Comparison of ENCODE assay signal across 8 cellular contexts in genomic region chr3:51983578-51984268, GRCh38. TPM values are rescaled to one million over a fixed set of nuclear protein-coding genes. Genes with fewer than 3 reads are reported as not detected.
DNase-seq lines count a peak whose midpoint lies in the region; ATAC-seq and TF ChIP-seq lines count a peak whose summit lies in the region.

No MANE protein-coding gene starts in this region.

- DNase-seq in GM12865 (ENCODE audit: low read depth): no peak
- no peak for DNase-seq in foreskin fibroblast
- peak; percentile 13 for DNase-seq in renal cortical epithelial cell (ENCODE audit: low read depth)
- no peak for DNase-seq in effector CD8-positive, alpha-beta T cell (lab: John Stamatoyannopoulos, UW)

- peak overlapping the region; percentile 97 for H3K27ac ChIP-seq in VCaP

- H3K4me3 ChIP-seq in GM12865 (ENCODE audit: low read depth, low read length): peak overlapping the region; percentile 98
- H3K4me3 ChIP-seq in foreskin fibroblast (ENCODE audit: low read depth in 1 of 2, low read length in 2 of 2): peak overlapping the region; percentile 51 to 67

- ATAC-seq in HG03354 (IDR thresholded peaks at IDR 0.05; ENCODE audit: poor library complexity, severe bottlenecking, unreplicated experiment): no peak
- no peak for ATAC-seq in HG03520 (IDR thresholded peaks at IDR 0.05; ENCODE audit: unreplicated experiment)
- no peak for ATAC-seq in HG03457 (IDR thresholded peaks at IDR 0.05; ENCODE audit: unreplicated experiment)

- TF ChIP-seq CTCF in GM12865 (IDR thresholded peaks at IDR 0.05; ENCODE audit: insufficient read depth, low read depth, low read length, missing control alignments) (no peak), VCaP (conservative IDR thresholded peaks at IDR 0.05) (no peak), foreskin fibroblast (IDR thresholded peaks at IDR 0.05; ENCODE audit: low read depth, low read length) (no peak)

RNA-seq across cellular contexts. Expression of gene ACY1, which starts 0.4 kb away (rescaled TPM):
- 53.1 and 140 TPM in 2 replicates for total RNA-seq in renal cortical epithelial cell

RNA-seq across cellular contexts. Expression of gene ABHD14A, which starts 8.9 kb away (rescaled TPM):
- total RNA-seq in renal cortical epithelial cell: 8.7 and 16.3 TPM in 2 replicates

RNA-seq across cellular contexts. Expression of gene ABHD14B, which starts 9.9 kb away (rescaled TPM):
- 22.2 and 22.7 TPM in 2 replicates for total RNA-seq in renal cortical epithelial cell

RNA-seq across cellular contexts. Expression of gene RPL29, which starts 12.0 kb away (rescaled TPM):
- 846 and 1,109 TPM in 2 replicates for total RNA-seq in renal cortical epithelial cell

RNA-seq across cellular contexts. Expression of gene PCBP4, which starts 16.5 kb away (rescaled TPM):
- total RNA-seq in renal cortical epithelial cell: 51.7 and 69.4 TPM in 2 replicates
